23 cellular contexts compared by ENCODE assay signal in the genomic region with DNA sequence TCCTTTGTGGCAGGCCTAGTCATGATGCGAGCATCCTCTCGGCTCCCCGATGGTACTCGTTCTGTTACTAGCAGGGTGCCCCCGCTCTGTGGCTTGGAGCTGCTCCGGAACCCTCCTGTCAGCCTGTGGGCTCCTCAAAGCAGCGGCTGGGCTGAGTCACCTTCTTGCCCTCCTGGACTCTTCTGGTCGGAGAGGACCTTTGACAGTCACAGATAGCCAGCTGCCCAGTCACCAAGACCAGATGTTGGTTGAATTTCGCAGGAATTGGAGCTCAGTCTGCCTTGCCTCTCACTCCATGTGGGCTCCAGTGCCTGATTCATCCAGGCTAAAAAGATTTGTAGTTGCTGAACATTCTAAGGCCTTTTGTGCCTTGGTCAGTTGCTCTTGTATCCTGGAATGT.
"Had no signal": no experiment of that assay in that cellular context is flagged by ENCODE, and none has a peak within 500 bp of the region (broad histone marks: within the 10 kb centered on the region; RNA-seq: fewer than 3 reads in every experiment).

No MANE protein-coding gene starts in this region.

- H3K27me3 ChIP-seq: colonic mucosa, foreskin keratinocyte, neural progenitor cell, vagina had no signal

- H3K27ac ChIP-seq: colonic mucosa, epithelial cell of prostate, foreskin keratinocyte, lower lobe of right lung, neural progenitor cell, thoracic aorta, vagina, WERI-Rb-1 had no signal

- H3K4me1 ChIP-seq: colonic mucosa, lower lobe of right lung, neural progenitor cell, vagina had no signal

- H3K36me3 ChIP-seq: colonic mucosa, lower lobe of right lung, neural progenitor cell, thoracic aorta, vagina, WERI-Rb-1 had no signal

- DNase-seq: activated CD4-positive, alpha-beta T cell treated with anti-CD3 and anti-CD28 coated beads, Interleukin-2, amount 10 ng/mL, durations not matched to agents 7 days and 5 days; activated CD4-positive, CD25-positive, alpha-beta regulatory T cell treated with anti-CD3 and anti-CD28 coated beads, Interleukin-2, amount 50 U/mL, for 72 hours; activated CD8-positive, alpha-beta T cell treated with anti-CD3 and anti-CD28 coated beads for 36 hours; activated gamma-delta T cell; activated naive CD4-positive, alpha-beta T cell treated with anti-CD3 and anti-CD28 coated beads, Interleukin-2, amount 50 U/mL, for 16 hours; activated naive CD8-positive, alpha-beta T cell treated with anti-CD3 and anti-CD28 coated beads, Interleukin-2, amount 50 U/mL, for 24 hours; central memory CD4-positive, alpha-beta T cell; colonic mucosa; foreskin keratinocyte; lower lobe of right lung; naive thymus-derived CD4-positive, alpha-beta T cell; stimulated activated CD4-positive, alpha-beta T cell treated with anti-CD3 and anti-CD28 coated beads, Interleukin-4, amount 100 ng/mL, for 24 hours; stimulated activated naive CD4-positive, alpha-beta T cell treated with Interleukin-2 at 50 U/mL for 16 hours; WERI-Rb-1 had no signal

- H3K27ac Mint-ChIP-seq: activated CD4-positive, alpha-beta T cell treated with anti-CD3 and anti-CD28 coated beads, Interleukin-2, amount 10 ng/mL, durations not matched to agents 7 days and 5 days; activated CD8-positive, alpha-beta T cell treated with anti-CD3 and anti-CD28 coated beads for 36 hours; activated naive CD8-positive, alpha-beta T cell treated with anti-CD3 and anti-CD28 coated beads, Interleukin-2, amount 50 U/mL, for 24 hours; activated T-helper 1 cell treated with anti-CD3 and anti-CD28 coated beads, Interleukin-12 subunit alpha, Interleukin-12 subunit beta, Interleukin-2, Interleukin-4 antibody, amounts not matched to agents 30 ng/mL and 10 ng/mL and 1 ng/mL, durations not matched to agents 14 hours and 24 hours and 36 hours; naive thymus-derived CD4-positive, alpha-beta T cell; neural progenitor cell; type B pancreatic cell had no signal

- H3K27me3 Mint-ChIP-seq: activated CD4-positive, alpha-beta T cell treated with anti-CD3 and anti-CD28 coated beads, Interleukin-2, amount 10 ng/mL, durations not matched to agents 7 days and 5 days; activated CD8-positive, alpha-beta T cell treated with anti-CD3 and anti-CD28 coated beads for 36 hours; activated naive CD8-positive, alpha-beta T cell treated with anti-CD3 and anti-CD28 coated beads, Interleukin-2, amount 50 U/mL, for 24 hours; naive thymus-derived CD4-positive, alpha-beta T cell; type B pancreatic cell had no signal

- ATAC-seq: activated CD8-positive, alpha-beta T cell treated with anti-CD3 and anti-CD28 coated beads for 36 hours; activated naive CD8-positive, alpha-beta T cell treated with anti-CD3 and anti-CD28 coated beads, Interleukin-2, amount 50 U/mL, for 24 hours; foreskin keratinocyte; left lobe of liver; lower lobe of right lung; naive thymus-derived CD4-positive, alpha-beta T cell; sciatic nerve had no signal

- H3K9me3 ChIP-seq: colonic mucosa, lower lobe of right lung, thoracic aorta, vagina had no signal

- H3K4me3 Mint-ChIP-seq: activated CD4-positive, alpha-beta T cell treated with anti-CD3 and anti-CD28 coated beads, Interleukin-2, amount 10 ng/mL, durations not matched to agents 7 days and 5 days; activated CD8-positive, alpha-beta T cell treated with anti-CD3 and anti-CD28 coated beads for 36 hours; activated naive CD8-positive, alpha-beta T cell treated with anti-CD3 and anti-CD28 coated beads, Interleukin-2, amount 50 U/mL, for 24 hours; activated T-helper 1 cell treated with anti-CD3 and anti-CD28 coated beads, Interleukin-12 subunit alpha, Interleukin-12 subunit beta, Interleukin-2, Interleukin-4 antibody, amounts not matched to agents 30 ng/mL and 10 ng/mL and 1 ng/mL, durations not matched to agents 14 hours and 24 hours and 36 hours; naive thymus-derived CD4-positive, alpha-beta T cell; neural progenitor cell; type B pancreatic cell had no signal

- H3K4me1 Mint-ChIP-seq: activated CD4-positive, alpha-beta T cell treated with anti-CD3 and anti-CD28 coated beads, Interleukin-2, amount 10 ng/mL, durations not matched to agents 7 days and 5 days; activated naive CD8-positive, alpha-beta T cell treated with anti-CD3 and anti-CD28 coated beads, Interleukin-2, amount 50 U/mL, for 24 hours had no signal

- H3K4me3 ChIP-seq: colonic mucosa, lower lobe of right lung, neural progenitor cell, smooth muscle cell, thoracic aorta, vagina had no signal
